Comparison of ENCODE assay signal across 11 cellular contexts in the genomic region with DNA sequence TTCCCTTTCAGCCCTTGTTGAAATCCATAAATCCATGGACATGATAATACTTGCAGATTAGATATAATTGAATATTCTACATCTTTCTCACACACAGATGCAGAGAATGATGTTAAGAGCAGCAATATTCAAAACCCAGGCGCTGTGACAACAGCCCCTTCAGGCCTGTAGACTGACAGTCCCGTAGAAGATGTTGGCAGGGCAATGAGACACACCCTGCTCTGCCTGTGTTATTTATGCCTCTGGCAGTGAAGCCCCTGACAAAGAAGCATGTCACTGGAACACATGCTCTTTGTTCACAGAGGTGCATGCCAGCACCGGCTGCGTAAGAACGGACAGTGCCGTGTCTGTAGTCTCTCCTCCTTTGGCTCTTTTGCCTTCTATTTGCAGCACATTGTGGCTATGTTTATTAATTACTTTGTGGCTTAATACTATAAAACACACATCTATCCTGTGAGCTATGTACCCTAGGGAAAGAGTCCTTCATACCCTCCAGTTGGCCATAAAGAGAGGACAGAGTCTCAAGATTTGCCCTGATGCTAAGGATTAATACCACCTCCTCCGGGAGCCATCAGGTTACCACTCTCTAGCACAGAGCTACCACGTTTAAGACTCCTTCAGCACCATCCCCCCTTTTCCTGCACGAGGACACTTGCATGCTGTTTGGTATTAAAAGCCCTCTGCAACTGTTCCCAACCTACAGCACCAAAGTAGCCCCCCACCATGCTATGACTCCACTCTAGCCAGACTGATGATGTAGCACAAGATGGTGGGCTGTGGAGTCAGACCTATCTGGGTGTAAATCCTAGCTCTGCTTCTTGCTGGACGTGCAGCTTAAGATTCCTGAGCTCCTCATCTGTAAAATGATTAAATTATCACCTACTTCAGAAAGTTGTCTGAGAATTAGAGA. TPM values are rescaled to one million over a fixed set of nuclear protein-coding genes. Genes with fewer than 3 reads are reported as not detected.
A peak's percentile ranks its signal among the peaks of the same experiment; 100 is the strongest.
DNase-seq lines count a peak whose midpoint lies in the region; ATAC-seq and TF ChIP-seq lines count a peak whose summit lies in the region.
"Had no signal": no experiment of that assay in that cellular context is flagged by ENCODE, and none has a peak within 500 bp of the region (broad histone marks: within the 10 kb centered on the region; RNA-seq: fewer than 3 reads in every experiment).

No MANE protein-coding gene starts in this region.

- H3K4me1 ChIP-seq in left ventricle myocardium inferior (peaks cover 48% of the 10 kb centered on the region), skeletal muscle tissue (ENCODE audit: control insufficient read depth in 3 of 3, insufficient read depth in 3 of 3, low read length in 3 of 3) (peaks cover 12 to 32% (median 19%) of the 10 kb centered on the region in 3 donors)

- H3K27me3 ChIP-seq in WERI-Rb-1 (ENCODE audit: insufficient read depth, low read depth, severe bottlenecking), result no peaks in the 10 kb centered on the region
- H3K27me3 ChIP-seq in left ventricle myocardium inferior (ENCODE audit: low read depth), result no peaks in the 10 kb centered on the region
- no peaks in the 10 kb centered on the region for H3K27me3 ChIP-seq in skeletal muscle tissue (ENCODE audit: control insufficient read depth in 3 of 3, insufficient read depth in 3 of 3, low read length in 3 of 3)
- H3K27me3 ChIP-seq: spleen had no signal

- TF ChIP-seq CTCF in WERI-Rb-1 (IDR thresholded peaks at IDR 0.05; ENCODE audit: low read depth, low read length) (no peak), left ventricle myocardium inferior (IDR thresholded peaks at IDR 0.05; ENCODE audit: borderline replicate concordance) (no peak), GM10266 (IDR thresholded peaks at IDR 0.05; ENCODE audit: control insufficient read depth, insufficient read depth, low read depth, missing control alignments) (no peak)

- DNase-seq in DMS 273 (lab: John Stamatoyannopoulos, UW; ENCODE audit: unreplicated experiment), result peak; percentile 57
- no peak for DNase-seq in DMS 273 treated with DMSO at 0.1 percent for 48 hours (lab: John Stamatoyannopoulos, UW)
- DNase-seq in WERI-Rb-1, result peak; percentile 38
- DNase-seq in left ventricle myocardium inferior, result peak; percentile 55
- no peak for DNase-seq in T-helper 1 cell
- no peak for DNase-seq in stimulated activated naive B cell treated with anti-CD40 and anti-IgM and Interleukin-4, amounts not matched to agents 10 μg/mL and 1 μg/mL and 100 μg/mL, for 72 hours
- no peak for DNase-seq in GM10266 (ENCODE audit: extremely low spot score)
- DNase-seq: activated T-cell treated with anti-CD3 and anti-CD28 coated beads for 4 hours, spleen had no signal

- peak overlapping the region; percentile 5 to 19 (median 10) for H3K9ac ChIP-seq in skeletal muscle tissue (ENCODE audit: low read depth in 1 of 3, low read length in 3 of 3)

- H3K4me3 Mint-ChIP-seq in stimulated activated naive B cell treated with anti-CD40 and anti-IgM and Interleukin-4, amounts not matched to agents 10 μg/mL and 1 μg/mL and 100 μg/mL, for 72 hours, result no peak overlapping the region

- H3K27ac ChIP-seq in WERI-Rb-1, result peak overlapping the region; percentile 100
- peak overlapping the region; percentile 99 for H3K27ac ChIP-seq in left ventricle myocardium inferior (replicated peaks)
- H3K27ac ChIP-seq in skeletal muscle tissue (ENCODE audit: low read depth, low read length), result peak overlapping the region; percentile 41
- H3K27ac ChIP-seq: 22Rv1 had no signal

- no peaks in the 10 kb centered on the region for H3K27me3 Mint-ChIP-seq in stimulated activated naive B cell treated with anti-CD40 and anti-IgM and Interleukin-4, amounts not matched to agents 10 μg/mL and 1 μg/mL and 100 μg/mL, for 72 hours

- peaks cover 5% of the 10 kb centered on the region for H3K9me3 ChIP-seq in WERI-Rb-1 (ENCODE audit: severe bottlenecking)
- no peaks in the 10 kb centered on the region for H3K9me3 ChIP-seq in left ventricle myocardium inferior (replicated peaks)
- no peaks in the 10 kb centered on the region for H3K9me3 ChIP-seq in skeletal muscle tissue (ENCODE audit: control insufficient read depth in 3 of 3, low read length in 3 of 3)
- H3K9me3 ChIP-seq: spleen had no signal

- H3K4me1 Mint-ChIP-seq in stimulated activated naive B cell treated with anti-CD40 and anti-IgM and Interleukin-4, amounts not matched to agents 10 μg/mL and 1 μg/mL and 100 μg/mL, for 72 hours, result peaks cover 7 to 14% of the 10 kb centered on the region in 2 donors

- H3K36me3 ChIP-seq in WERI-Rb-1 (peaks cover 17% of the 10 kb centered on the region), left ventricle myocardium inferior (no peaks in the 10 kb centered on the region), skeletal muscle tissue (ENCODE audit: control insufficient read depth in 3 of 3, insufficient read depth in 3 of 3, low read length in 3 of 3) (no peaks in the 10 kb centered on the region)
- H3K36me3 ChIP-seq: spleen had no signal

- no peak overlapping the region for H3K27ac Mint-ChIP-seq in stimulated activated naive B cell treated with anti-CD40 and anti-IgM and Interleukin-4, amounts not matched to agents 10 μg/mL and 1 μg/mL and 100 μg/mL, for 72 hours

- peaks cover 0 to 5% of the 10 kb centered on the region in 2 donors for H3K36me3 Mint-ChIP-seq in stimulated activated naive B cell treated with anti-CD40 and anti-IgM and Interleukin-4, amounts not matched to agents 10 μg/mL and 1 μg/mL and 100 μg/mL, for 72 hours

- intact Hi-C loops in left ventricle myocardium inferior (cut with micrococcal nuclease), result loop anchor here (10.0 kb wide), 1 partner anchor 54 kb away; no protein-coding TSS in a partner anchor

- H3K9me3 Mint-ChIP-seq in stimulated activated naive B cell treated with anti-CD40 and anti-IgM and Interleukin-4, amounts not matched to agents 10 μg/mL and 1 μg/mL and 100 μg/mL, for 72 hours, result no peaks in the 10 kb centered on the region

- H3K4me3 ChIP-seq in WERI-Rb-1 (ENCODE audit: low read depth, low read length), result peak overlapping the region; percentile 88; the same call in 1 of the 2 replicates
- peak overlapping the region; percentile 15 for H3K4me3 ChIP-seq in left ventricle myocardium inferior
- H3K4me3 ChIP-seq in skeletal muscle tissue (ENCODE audit: low read length in 3 of 3), result peak overlapping the region in 1 of 3 donors; percentile 34

- ATAC-seq in stimulated activated naive B cell treated with anti-CD40 and anti-IgM and Interleukin-4, amounts not matched to agents 10 μg/mL and 1 μg/mL and 100 μg/mL, for 72 hours (replicated peaks), result no peak

RNA-seq across cellular contexts. Expression of a gene that starts 2.0 kb away (rescaled TPM):
- total RNA-seq in left ventricle myocardium inferior, result 49.9 TPM
- total RNA-seq in skeletal muscle tissue, result 18.8 TPM

RNA-seq across cellular contexts. Expression of a gene that starts 43.2 kb away (rescaled TPM):
- total RNA-seq in left ventricle myocardium inferior (0.14 TPM), skeletal muscle tissue (7.3 TPM)

RNA-seq across cellular contexts. Expression of a gene that starts 58.9 kb away (rescaled TPM):
- total RNA-seq in left ventricle myocardium inferior (8.2 TPM), skeletal muscle tissue (18.3 TPM)

Comparison
In these comparisons a context has a peak if more than half of its experiments do, and no peak if none do; other contexts are left out.
1. DNase-seq: peak in DMS 273 (single experiment), WERI-Rb-1 (single experiment) and left ventricle myocardium inferior (single experiment); none in DMS 273 treated with DMSO at 0.1 percent for 48 hours (single experiment), T-helper 1 cell (0 of 5), stimulated activated naive B cell treated with anti-CD40 and anti-IgM and Interleukin-4, amounts not matched to agents 10 μg/mL and 1 μg/mL and 100 μg/mL, for 72 hours (single experiment) and GM10266 (single experiment).
2. H3K27ac ChIP-seq: peak in every context shown above with its lines; median percentile 100 in WERI-Rb-1; 99 in left ventricle myocardium inferior; 41 in skeletal muscle tissue.